Comparison of ENCODE assay signal across 12 cellular contexts in the genomic region with DNA sequence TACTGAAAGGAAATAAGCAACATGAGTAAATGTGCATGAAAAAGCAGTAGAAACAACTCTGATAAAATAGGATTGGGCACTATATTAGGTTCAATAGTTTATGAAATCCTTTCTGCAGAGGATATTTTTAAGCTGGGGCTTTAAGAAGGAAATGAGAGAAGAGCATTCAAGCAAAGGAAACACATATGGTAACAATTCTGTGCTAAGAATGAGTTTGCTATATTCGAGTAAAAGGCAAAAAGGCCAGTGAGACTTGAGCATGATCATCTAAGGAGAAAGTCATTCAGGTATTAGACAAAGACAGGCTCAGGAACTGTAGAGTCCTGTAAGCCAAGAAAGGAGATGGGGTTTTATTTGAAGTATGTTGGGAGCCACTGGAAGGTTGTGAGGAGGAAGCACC.
"Had no signal": no experiment of that assay in that cellular context is flagged by ENCODE, and none has a peak within 500 bp of the region (broad histone marks: within the 10 kb centered on the region; RNA-seq: fewer than 3 reads in every experiment).

No MANE protein-coding gene starts in this region.

- H3K27me3 ChIP-seq: body of pancreas, transverse colon had no signal

- H3K36me3 ChIP-seq: transverse colon had no signal

- H3K9me3 ChIP-seq: body of pancreas, mucosa of descending colon, transverse colon had no signal

- H3K4me3 ChIP-seq: body of pancreas, coronary artery, mucosa of descending colon, transverse colon had no signal

- H3K27ac ChIP-seq: body of pancreas, coronary artery, transverse colon had no signal

- H3K4me1 ChIP-seq: body of pancreas, transverse colon had no signal

- DNase-seq: activated CD4-positive, alpha-beta T cell treated with anti-CD3 and anti-CD28 coated beads, Interleukin-2, amount 50 U/mL, for 4 hours; amygdala; body of pancreas; erythroblast; mucosa of descending colon; naive B cell; stimulated activated CD4-positive, alpha-beta T cell treated with anti-CD3 and anti-CD28 coated beads, Interleukin-12 subunit alpha, Interleukin-12 subunit beta, amount 100 ng/mL, for 4 hours; stimulated activated CD4-positive, alpha-beta T cell treated with anti-CD3 and anti-CD28 coated beads, Interleukin-1b, Interleukin-23, amount 100 ng/mL, for 48 hours; stimulated activated naive CD8-positive, alpha-beta T cell treated with anti-CD3 and anti-CD28 coated beads, Interleukin-15, Interleukin-2, amounts not matched to agents 100 U/mL and 50 U/mL, for 24 hours; substantia nigra; transverse colon had no signal

- ATAC-seq: body of pancreas; mucosa of descending colon; stimulated activated naive CD8-positive, alpha-beta T cell treated with anti-CD3 and anti-CD28 coated beads, Interleukin-15, Interleukin-2, amounts not matched to agents 100 U/mL and 50 U/mL, for 24 hours had no signal
